18 cellular contexts compared by ENCODE assay signal in genomic region chr1:66585002-66585401, GRCh38. TPM values are rescaled to one million over a fixed set of nuclear protein-coding genes. Genes with fewer than 3 reads are reported as not detected.
"Had no signal": no experiment of that assay in that cellular context is flagged by ENCODE, and none has a peak within 500 bp of the region (broad histone marks: within the 10 kb centered on the region; RNA-seq: fewer than 3 reads in every experiment).

No MANE protein-coding gene starts in this region.

- H3K9me3 ChIP-seq: adrenal gland, colonic mucosa, gastroesophageal sphincter, heart left ventricle, neutrophil had no signal

- H3K27ac Mint-ChIP-seq: activated naive CD4-positive, alpha-beta T cell treated with anti-CD3 and anti-CD28 coated beads, Interleukin-2, amount 50 U/mL, for 24 hours; memory B cell; naive thymus-derived CD8-positive, alpha-beta T cell; T-helper 1 cell treated with Interleukin-12 subunit alpha and Interleukin-12 subunit beta and Interleukin-4 antibody, amounts not matched to agents 30 μg/mL and 1 μg/mL, for 36 hours had no signal

- H3K4me1 Mint-ChIP-seq: activated naive CD4-positive, alpha-beta T cell treated with anti-CD3 and anti-CD28 coated beads, Interleukin-2, amount 50 U/mL, for 24 hours; memory B cell had no signal

- H3K9me3 Mint-ChIP-seq: activated naive CD4-positive, alpha-beta T cell treated with anti-CD3 and anti-CD28 coated beads, Interleukin-2, amount 50 U/mL, for 24 hours; memory B cell; naive thymus-derived CD8-positive, alpha-beta T cell; T-helper 1 cell treated with Interleukin-12 subunit alpha and Interleukin-12 subunit beta and Interleukin-4 antibody, amounts not matched to agents 30 μg/mL and 1 μg/mL, for 36 hours had no signal

- DNase-seq: activated CD4-positive, alpha-beta T cell treated with anti-CD3 and anti-CD28 coated beads, Interleukin-2, amount 50 U/mL, for 1 hour; activated CD4-positive, CD25-positive, alpha-beta regulatory T cell treated with anti-CD3 and anti-CD28 coated beads, Interleukin-2, amount 50 U/mL, for 72 hours; activated CD8-positive, alpha-beta memory T cell treated with anti-CD3 and anti-CD28 coated beads for 24 hours; activated gamma-delta T cell; adrenal gland; colonic mucosa; erythroblast; heart left ventricle; naive thymus-derived CD8-positive, alpha-beta T cell; posterior cingulate gyrus; retina; stimulated activated CD8-positive, alpha-beta memory T cell treated with anti-CD3 and anti-CD28 coated beads, Interleukin-4, amount 100 ng/mL, for 48 hours; stimulated activated naive CD4-positive, alpha-beta T cell had no signal

- ATAC-seq: gastroesophageal sphincter; heart left ventricle; naive thymus-derived CD8-positive, alpha-beta T cell had no signal

- H3K36me3 Mint-ChIP-seq: activated naive CD4-positive, alpha-beta T cell treated with anti-CD3 and anti-CD28 coated beads, Interleukin-2, amount 50 U/mL, for 24 hours; memory B cell; naive thymus-derived CD8-positive, alpha-beta T cell had no signal

- H3K27me3 ChIP-seq: adrenal gland, colonic mucosa, gastroesophageal sphincter, heart left ventricle, neutrophil had no signal

- H3K4me3 ChIP-seq: adrenal gland, colonic mucosa, gastroesophageal sphincter, heart left ventricle had no signal

- H3K36me3 ChIP-seq: adrenal gland, colonic mucosa, gastroesophageal sphincter, heart left ventricle, neutrophil had no signal

- H3K4me3 Mint-ChIP-seq: activated naive CD4-positive, alpha-beta T cell treated with anti-CD3 and anti-CD28 coated beads, Interleukin-2, amount 50 U/mL, for 24 hours; memory B cell; naive thymus-derived CD8-positive, alpha-beta T cell; T-helper 1 cell treated with Interleukin-12 subunit alpha and Interleukin-12 subunit beta and Interleukin-4 antibody, amounts not matched to agents 30 μg/mL and 1 μg/mL, for 36 hours had no signal

- H3K4me1 ChIP-seq: adrenal gland, colonic mucosa, gastroesophageal sphincter had no signal

- H3K27ac ChIP-seq: adrenal gland, colonic mucosa, gastroesophageal sphincter, heart left ventricle, neutrophil had no signal

RNA-seq across cellular contexts. Expression of gene SGIP1, which starts 51.0 kb away (rescaled TPM):
- total RNA-seq: naive thymus-derived CD8-positive, alpha-beta T cell had no signal
